In genomic region chr5:80061541-80061940, GRCh38 we compare ENCODE assay signal across 38 cellular contexts.
"Had no signal": no experiment of that assay in that cellular context is flagged by ENCODE, and none has a peak within 500 bp of the region (broad histone marks: within the 10 kb centered on the region; RNA-seq: fewer than 3 reads in every experiment).

No MANE protein-coding gene starts in this region.

- H3K4me3 ChIP-seq: adrenal gland, body of pancreas, breast epithelium had no signal

- H3K4me1 Mint-ChIP-seq: activated B cell treated with CpG ODN at 0.5 μM for 24 hours; activated T-helper 17 cell treated with anti-CD3 and anti-CD28 coated beads, Interleukin-2, amount 50 U/mL, for 72 hours; central memory CD8-positive, alpha-beta T cell had no signal

- H3K9me3 ChIP-seq: adrenal gland, body of pancreas, breast epithelium had no signal

- FAIRE-seq: astrocyte, TTC549 had no signal

- H3K27ac ChIP-seq: adrenal gland, body of pancreas, brain microvascular endothelial cell, breast epithelium, VCaP had no signal

- H3K4me1 ChIP-seq: adrenal gland, body of pancreas, breast epithelium had no signal

- DNase-seq: activated B cell treated with CpG ODN at 0.5 μM for 24 hours; activated CD4-positive, alpha-beta memory T cell treated with anti-CD3 and anti-CD28 coated beads for 36 hours; activated CD4-positive, alpha-beta T cell treated with anti-CD3 and anti-CD28 coated beads for 4 hours; activated CD4-positive, alpha-beta T cell treated with anti-CD3 and anti-CD28 coated beads, Interleukin-2, amount 10 ng/mL, durations not matched to agents 24 days and 14 days; activated CD4-positive, alpha-beta T cell treated with anti-CD3 and anti-CD28 coated beads, Interleukin-2, amount 50 U/mL, for 1 hour; activated CD4-positive, alpha-beta T cell treated with anti-CD3 and anti-CD28 coated beads, Interleukin-2, amount 50 U/mL, for 4 hours; activated CD4-positive, CD25-positive, alpha-beta regulatory T cell treated with anti-CD3 and anti-CD28 coated beads, Interleukin-2, amount 50 U/mL, for 72 hours; activated CD8-positive, alpha-beta memory T cell treated with anti-CD3 and anti-CD28 coated beads, Interleukin-2, amount 50 U/mL, for 4 hours; activated CD8-positive, alpha-beta T cell treated with anti-CD3 and anti-CD28 coated beads for 36 hours; activated effector memory CD4-positive, alpha-beta T cell treated with anti-CD3 and anti-CD28 coated beads, Interleukin-2, amount 50 U/mL, for 16 hours; activated gamma-delta T cell treated with Interleukin-2 at 50 U/mL for 16 hours; activated naive CD4-positive, alpha-beta T cell; activated naive CD4-positive, alpha-beta T cell treated with anti-CD3 and anti-CD28 coated beads for 36 hours; activated naive CD4-positive, alpha-beta T cell treated with anti-CD3 and anti-CD28 coated beads, Interleukin-2, amount 50 U/mL, for 16 hours; activated naive CD8-positive, alpha-beta T cell treated with anti-CD3 and anti-CD28 coated beads for 36 hours; activated T-cell treated with anti-CD3 and anti-CD28 coated beads for 4 hours; activated T-cell treated with anti-CD3 and anti-CD28 coated beads, Interleukin-2, amount 50 U/mL, for 1 hour; activated T-cell treated with anti-CD3 and anti-CD28 coated beads, Interleukin-2, amount 50 U/mL, for 4 hours; activated T-cell treated with anti-CD3 and anti-CD28 coated beads, Interleukin-2, amount 50 U/mL, for 72 hours; adrenal gland; aorta; body of pancreas; brain microvascular endothelial cell; caudate nucleus; cerebellar nuclear complex; T-helper 1 cell; T-helper 2 cell; T-helper 9 cell had no signal

- H3K27ac Mint-ChIP-seq: activated B cell treated with CpG ODN at 0.5 μM for 24 hours; activated CD4-positive, alpha-beta memory T cell treated with anti-CD3 and anti-CD28 coated beads for 36 hours; activated CD4-positive, alpha-beta T cell treated with anti-CD3 and anti-CD28 coated beads, Interleukin-2, amount 10 ng/mL, durations not matched to agents 24 days and 14 days; activated CD8-positive, alpha-beta T cell treated with anti-CD3 and anti-CD28 coated beads for 36 hours; activated naive CD4-positive, alpha-beta T cell treated with anti-CD3 and anti-CD28 coated beads for 36 hours; activated naive CD4-positive, alpha-beta T cell treated with anti-CD3 and anti-CD28 coated beads, Interleukin-2, amount 50 U/mL, for 72 hours; activated naive CD8-positive, alpha-beta T cell treated with anti-CD3 and anti-CD28 coated beads for 36 hours; activated T-cell treated with anti-CD3 and anti-CD28 coated beads, Interleukin-2, amount 50 U/mL, for 72 hours; activated T-helper 1 cell treated with anti-CD3 and anti-CD28 coated beads, Interleukin-12 subunit alpha, Interleukin-12 subunit beta, Interleukin-2, Interleukin-4 antibody, amounts not matched to agents 30 ng/mL and 10 ng/mL and 1 ng/mL, durations not matched to agents 14 hours and 24 hours and 36 hours; activated T-helper 17 cell treated with anti-CD3 and anti-CD28 coated beads, Interleukin-2, amount 50 U/mL, for 72 hours; T-helper 1 cell treated with Interleukin-12 subunit alpha and Interleukin-12 subunit beta and Interleukin-4 antibody, amounts not matched to agents 30 μg/mL and 1 μg/mL, for 36 hours; T-helper 2 cell treated with Interferon-gamma antibody and Interleukin-4, amounts not matched to agents 5 μg/mL and 100 μg/mL, for 36 hours had no signal

- H3K27me3 ChIP-seq: adrenal gland, body of pancreas, brain microvascular endothelial cell, breast epithelium had no signal

- H3K9me3 Mint-ChIP-seq: activated B cell treated with CpG ODN at 0.5 μM for 24 hours; activated CD4-positive, alpha-beta memory T cell treated with anti-CD3 and anti-CD28 coated beads for 36 hours; activated CD8-positive, alpha-beta T cell treated with anti-CD3 and anti-CD28 coated beads for 36 hours; activated naive CD4-positive, alpha-beta T cell treated with anti-CD3 and anti-CD28 coated beads for 36 hours; activated naive CD4-positive, alpha-beta T cell treated with anti-CD3 and anti-CD28 coated beads, Interleukin-2, amount 50 U/mL, for 72 hours; activated naive CD8-positive, alpha-beta T cell treated with anti-CD3 and anti-CD28 coated beads for 36 hours; activated T-cell treated with anti-CD3 and anti-CD28 coated beads, Interleukin-2, amount 50 U/mL, for 4 hours; activated T-cell treated with anti-CD3 and anti-CD28 coated beads, Interleukin-2, amount 50 U/mL, for 72 hours; activated T-helper 1 cell treated with anti-CD3 and anti-CD28 coated beads, Interleukin-12 subunit alpha, Interleukin-12 subunit beta, Interleukin-2, Interleukin-4 antibody, amounts not matched to agents 30 ng/mL and 10 ng/mL and 1 ng/mL, durations not matched to agents 14 hours and 24 hours and 36 hours; activated T-helper 17 cell treated with anti-CD3 and anti-CD28 coated beads, Interleukin-2, amount 50 U/mL, for 72 hours; central memory CD8-positive, alpha-beta T cell; T-helper 1 cell treated with Interleukin-12 subunit alpha and Interleukin-12 subunit beta and Interleukin-4 antibody, amounts not matched to agents 30 μg/mL and 1 μg/mL, for 36 hours; T-helper 2 cell treated with Interferon-gamma antibody and Interleukin-4, amounts not matched to agents 5 μg/mL and 100 μg/mL, for 36 hours had no signal

- H3K4me3 Mint-ChIP-seq: activated B cell treated with CpG ODN at 0.5 μM for 24 hours; activated CD4-positive, alpha-beta memory T cell treated with anti-CD3 and anti-CD28 coated beads for 36 hours; activated CD4-positive, alpha-beta T cell treated with anti-CD3 and anti-CD28 coated beads, Interleukin-2, amount 10 ng/mL, durations not matched to agents 24 days and 14 days; activated CD8-positive, alpha-beta T cell treated with anti-CD3 and anti-CD28 coated beads for 36 hours; activated naive CD4-positive, alpha-beta T cell treated with anti-CD3 and anti-CD28 coated beads for 36 hours; activated naive CD8-positive, alpha-beta T cell treated with anti-CD3 and anti-CD28 coated beads for 36 hours; activated T-cell treated with anti-CD3 and anti-CD28 coated beads, Interleukin-2, amount 50 U/mL, for 4 hours; activated T-cell treated with anti-CD3 and anti-CD28 coated beads, Interleukin-2, amount 50 U/mL, for 72 hours; activated T-helper 1 cell treated with anti-CD3 and anti-CD28 coated beads, Interleukin-12 subunit alpha, Interleukin-12 subunit beta, Interleukin-2, Interleukin-4 antibody, amounts not matched to agents 30 ng/mL and 10 ng/mL and 1 ng/mL, durations not matched to agents 14 hours and 24 hours and 36 hours; activated T-helper 17 cell treated with anti-CD3 and anti-CD28 coated beads, Interleukin-2, amount 50 U/mL, for 72 hours; central memory CD8-positive, alpha-beta T cell; T-helper 1 cell treated with Interleukin-12 subunit alpha and Interleukin-12 subunit beta and Interleukin-4 antibody, amounts not matched to agents 30 μg/mL and 1 μg/mL, for 36 hours; T-helper 2 cell treated with Interferon-gamma antibody and Interleukin-4, amounts not matched to agents 5 μg/mL and 100 μg/mL, for 36 hours had no signal

- H3K36me3 Mint-ChIP-seq: activated CD4-positive, alpha-beta memory T cell treated with anti-CD3 and anti-CD28 coated beads for 36 hours; activated naive CD4-positive, alpha-beta T cell treated with anti-CD3 and anti-CD28 coated beads, Interleukin-2, amount 50 U/mL, for 72 hours; activated naive CD8-positive, alpha-beta T cell treated with anti-CD3 and anti-CD28 coated beads for 36 hours had no signal

- H3K27me3 Mint-ChIP-seq: activated B cell treated with CpG ODN at 0.5 μM for 24 hours; activated CD4-positive, alpha-beta memory T cell treated with anti-CD3 and anti-CD28 coated beads for 36 hours; activated CD8-positive, alpha-beta T cell treated with anti-CD3 and anti-CD28 coated beads for 36 hours; activated naive CD8-positive, alpha-beta T cell treated with anti-CD3 and anti-CD28 coated beads for 36 hours; activated T-helper 17 cell treated with anti-CD3 and anti-CD28 coated beads, Interleukin-2, amount 50 U/mL, for 72 hours; central memory CD8-positive, alpha-beta T cell had no signal

- ATAC-seq: activated CD8-positive, alpha-beta T cell treated with anti-CD3 and anti-CD28 coated beads for 36 hours; activated naive CD4-positive, alpha-beta T cell treated with anti-CD3 and anti-CD28 coated beads, Interleukin-2, amount 50 U/mL, for 72 hours; activated T-cell treated with anti-CD3 and anti-CD28 coated beads, Interleukin-2, amount 50 U/mL, for 4 hours; activated T-cell treated with anti-CD3 and anti-CD28 coated beads, Interleukin-2, amount 50 U/mL, for 72 hours; activated T-helper 17 cell treated with anti-CD3 and anti-CD28 coated beads, Interleukin-2, amount 50 U/mL, for 72 hours; body of pancreas had no signal

- H3K36me3 ChIP-seq: adrenal gland, brain microvascular endothelial cell, breast epithelium had no signal
